In the genomic region with DNA sequence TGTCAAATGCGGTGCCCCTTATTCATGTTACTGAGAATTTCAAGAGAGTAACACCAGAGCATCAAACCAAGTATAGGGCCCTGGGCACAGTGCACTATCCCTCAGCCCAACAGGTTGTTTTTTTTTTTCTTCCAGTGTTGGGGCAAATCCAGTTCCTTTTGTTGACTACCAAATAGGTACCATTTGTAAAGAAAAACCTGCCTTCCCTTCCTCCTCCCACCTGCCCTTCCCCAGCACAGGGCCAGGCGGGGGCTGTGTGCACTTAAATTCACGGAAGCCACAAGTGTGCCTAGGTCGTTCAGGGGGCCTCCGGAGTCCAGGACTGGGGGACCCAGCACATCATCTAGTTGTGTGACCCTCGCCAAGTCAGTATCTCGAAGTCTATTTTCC, we compare ENCODE assay signal across 8 cellular contexts. TPM values are rescaled to one million over a fixed set of nuclear protein-coding genes. Genes with fewer than 3 reads are reported as not detected.
DNase-seq lines count a peak whose midpoint lies in the region; ATAC-seq and TF ChIP-seq lines count a peak whose summit lies in the region.

No MANE protein-coding gene starts in this region.

- peaks cover 45% of the 10 kb centered on the region for H3K36me3 ChIP-seq in Karpas-422 (ENCODE audit: insufficient read depth, low read length)
- peaks cover 3% of the 10 kb centered on the region for H3K36me3 ChIP-seq in neural cell (ENCODE audit: insufficient read depth, low read length)

- peak overlapping the region; percentile 91 for H3K27ac ChIP-seq in Karpas-422 (ENCODE audit: low read length)
- peak overlapping the region; percentile 81 to 90 for H3K27ac ChIP-seq in coronary artery
- H3K27ac ChIP-seq in neural cell (ENCODE audit: low read length) = no peak overlapping the region

- no peak for TF ChIP-seq CTCF in coronary artery (IDR thresholded peaks at IDR 0.05)
- no peak for TF ChIP-seq CTCF in neural cell (IDR thresholded peaks at IDR 0.05; ENCODE audit: poor library complexity, severe bottlenecking)

- H3K4me2 ChIP-seq in Karpas-422 (ENCODE audit: low read depth, low read length, poor library complexity, severe bottlenecking) (peak overlapping the region; percentile 83), neural cell (ENCODE audit: low read length) (no peak overlapping the region)

- ATAC-seq in GM18511 (IDR thresholded peaks at IDR 0.05; ENCODE audit: unreplicated experiment) = peak; percentile 11

- peak overlapping the region; percentile 92 for H3K4me3 ChIP-seq in Karpas-422 (ENCODE audit: low read length)
- H3K4me3 ChIP-seq in coronary artery = peak overlapping the region; percentile 95
- peak overlapping the region; percentile 81 for H3K4me3 ChIP-seq in neural cell (ENCODE audit: low read length)

- H3K9ac ChIP-seq in Karpas-422 (ENCODE audit: low read length) = peak overlapping the region; percentile 95
- peak overlapping the region; percentile 67 for H3K9ac ChIP-seq in neural cell (ENCODE audit: low read length)

- DNase-seq in Karpas-422 (peak; percentile 61), coronary artery (ENCODE audit: low spot score) (no peak), 8988T (no peak), GDM1 (lab: John Stamatoyannopoulos, UW) (no peak), posterior cingulate gyrus (no peak)
- DNase-seq in activated CD8-positive, alpha-beta memory T cell treated with anti-CD3 and anti-CD28 coated beads for 24 hours = no peak

- H3K9me2 ChIP-seq in Karpas-422 (replicated peaks; ENCODE audit: insufficient read depth, low read length) = no peaks in the 10 kb centered on the region
- no peaks in the 10 kb centered on the region for H3K9me2 ChIP-seq in neural cell (ENCODE audit: insufficient read depth, low read length)

- H3K9me3 ChIP-seq in Karpas-422 (ENCODE audit: low read length) (no peaks in the 10 kb centered on the region), neural cell (ENCODE audit: low read length) (no peaks in the 10 kb centered on the region)

- intact Hi-C loops in posterior cingulate gyrus (cut with DNase I) = loop anchor here (5.0 kb wide), 1 partner anchor 41 kb away; a partner anchor contains a TSS

- H2AFZ ChIP-seq in Karpas-422 (ENCODE audit: low read length) (no peak overlapping the region), neural cell (ENCODE audit: low read depth, low read length) (peak overlapping the region; percentile 40)

- TF ChIP-seq RAD21 in neural cell (conservative IDR thresholded peaks at IDR 0.05) = no peak

- peaks cover 82% of the 10 kb centered on the region for H3K4me1 ChIP-seq in Karpas-422 (ENCODE audit: low read length)

- TF ChIP-seq EP300 in neural cell (conservative IDR thresholded peaks at IDR 0.05; ENCODE audit: poor library complexity, severe bottlenecking) = no peak

- H3K27me3 ChIP-seq in Karpas-422 (ENCODE audit: low read length) (no peaks in the 10 kb centered on the region), neural cell (ENCODE audit: insufficient read depth, low read depth, low read length) (peaks cover 9% of the 10 kb centered on the region)

- H4K20me1 ChIP-seq in Karpas-422 (ENCODE audit: insufficient read depth, low read depth, low read length) = no peaks in the 10 kb centered on the region
- H4K20me1 ChIP-seq in neural cell (ENCODE audit: insufficient read depth) = no peaks in the 10 kb centered on the region

- H3K79me2 ChIP-seq in Karpas-422 (ENCODE audit: low read length) = peaks cover 36% of the 10 kb centered on the region
- H3K79me2 ChIP-seq in neural cell (replicated peaks; ENCODE audit: insufficient read depth, low read length) = no peaks in the 10 kb centered on the region

- H3F3A ChIP-seq in neural cell (ENCODE audit: insufficient read depth, low read length, poor library complexity, severe bottlenecking) = no peaks in the 10 kb centered on the region

TF ChIP-seq in neural cell, 6 proteins besides CTCF, POLR2A, EP300 and RAD21:
- no peak for TF ChIP-seq POLR2AphosphoS5 (IDR thresholded peaks at IDR 0.05)
- TF ChIP-seq EZH2 (IDR thresholded peaks at IDR 0.05; ENCODE audit: borderline replicate concordance, insufficient read depth, low read length, poor library complexity, severe bottlenecking) = no peak
- no peak for TF ChIP-seq SMC3 (conservative IDR thresholded peaks at IDR 0.05; ENCODE audit: poor library complexity)
- TF ChIP-seq, protein P1, sequence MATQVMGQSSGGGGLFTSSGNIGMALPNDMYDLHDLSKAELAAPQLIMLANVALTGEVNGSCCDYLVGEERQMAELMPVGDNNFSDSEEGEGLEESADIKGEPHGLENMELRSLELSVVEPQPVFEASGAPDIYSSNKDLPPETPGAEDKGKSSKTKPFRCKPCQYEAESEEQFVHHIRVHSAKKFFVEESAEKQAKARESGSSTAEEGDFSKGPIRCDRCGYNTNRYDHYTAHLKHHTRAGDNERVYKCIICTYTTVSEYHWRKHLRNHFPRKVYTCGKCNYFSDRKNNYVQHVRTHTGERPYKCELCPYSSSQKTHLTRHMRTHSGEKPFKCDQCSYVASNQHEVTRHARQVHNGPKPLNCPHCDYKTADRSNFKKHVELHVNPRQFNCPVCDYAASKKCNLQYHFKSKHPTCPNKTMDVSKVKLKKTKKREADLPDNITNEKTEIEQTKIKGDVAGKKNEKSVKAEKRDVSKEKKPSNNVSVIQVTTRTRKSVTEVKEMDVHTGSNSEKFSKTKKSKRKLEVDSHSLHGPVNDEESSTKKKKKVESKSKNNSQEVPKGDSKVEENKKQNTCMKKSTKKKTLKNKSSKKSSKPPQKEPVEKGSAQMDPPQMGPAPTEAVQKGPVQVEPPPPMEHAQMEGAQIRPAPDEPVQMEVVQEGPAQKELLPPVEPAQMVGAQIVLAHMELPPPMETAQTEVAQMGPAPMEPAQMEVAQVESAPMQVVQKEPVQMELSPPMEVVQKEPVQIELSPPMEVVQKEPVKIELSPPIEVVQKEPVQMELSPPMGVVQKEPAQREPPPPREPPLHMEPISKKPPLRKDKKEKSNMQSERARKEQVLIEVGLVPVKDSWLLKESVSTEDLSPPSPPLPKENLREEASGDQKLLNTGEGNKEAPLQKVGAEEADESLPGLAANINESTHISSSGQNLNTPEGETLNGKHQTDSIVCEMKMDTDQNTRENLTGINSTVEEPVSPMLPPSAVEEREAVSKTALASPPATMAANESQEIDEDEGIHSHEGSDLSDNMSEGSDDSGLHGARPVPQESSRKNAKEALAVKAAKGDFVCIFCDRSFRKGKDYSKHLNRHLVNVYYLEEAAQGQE (IDR thresholded peaks at IDR 0.05; ENCODE audit: borderline replicate concordance) = no peak
- no peak for TF ChIP-seq TAF1 (IDR thresholded peaks at IDR 0.05; ENCODE audit: low read depth)
- TF ChIP-seq MXI1 (conservative IDR thresholded peaks at IDR 0.05; ENCODE audit: poor library complexity, severe bottlenecking) = no peak
TF ChIP-seq in neural cell: peak in this region for 0.

RNA-seq across cellular contexts. Expression of a gene that starts 0.6 kb away (rescaled TPM):
- 43.7 and 48.2 TPM in 2 replicates for total RNA-seq in Karpas-422 (2014; rRNA removed; shearing (Covaris generic); ENCODE audit: low replicate concordance)
- 21.7 and 23.7 TPM in 2 replicates for polyA plus RNA-seq in neural cell
- polyA minus RNA-seq in neural cell = 11.0 and 22.0 TPM in 2 replicates

RNA-seq across cellular contexts. Expression of a gene that starts 12.5 kb away (rescaled TPM):
- total RNA-seq in Karpas-422 (2014; rRNA removed; shearing (Covaris generic); ENCODE audit: low replicate concordance) = 88.4 and 293 TPM in 2 replicates
- polyA plus RNA-seq in neural cell = 234 and 258 TPM in 2 replicates
- polyA minus RNA-seq in neural cell = 120 and 121 TPM in 2 replicates

RNA-seq across cellular contexts. Expression of a gene that starts 41.3 kb away (rescaled TPM):
- total RNA-seq in Karpas-422 (2014; rRNA removed; shearing (Covaris generic); ENCODE audit: low replicate concordance) = 4.5 and 5.0 TPM in 2 replicates
- polyA plus RNA-seq in neural cell = 26.1 and 34.9 TPM in 2 replicates
- polyA minus RNA-seq in neural cell = 30.4 and 33.7 TPM in 2 replicates
